In the genomic region with DNA sequence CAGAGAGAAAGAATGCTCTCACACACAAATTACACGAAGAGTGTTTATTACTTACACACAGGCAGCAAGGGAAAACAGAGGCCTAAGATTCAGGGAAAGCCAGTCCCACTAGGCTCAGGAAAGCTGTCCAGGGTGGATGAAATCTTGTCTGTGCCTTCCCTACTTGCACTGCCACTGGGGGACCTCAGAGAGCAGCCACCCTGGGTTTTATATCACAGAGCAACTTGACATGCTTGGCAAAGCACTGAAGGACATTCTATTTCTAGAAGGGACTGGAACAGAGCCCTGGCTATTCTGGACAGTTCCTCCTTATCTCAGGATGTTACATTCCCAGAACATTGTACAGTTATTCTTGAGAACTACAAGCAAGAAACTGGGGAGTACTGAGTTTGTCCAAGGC, we compare ENCODE assay signal across 23 cellular contexts. TPM values are rescaled to one million over a fixed set of nuclear protein-coding genes. Genes with fewer than 3 reads are reported as not detected.
DNase-seq lines count a peak whose midpoint lies in the region; ATAC-seq and TF ChIP-seq lines count a peak whose summit lies in the region.
"Had no signal": no experiment of that assay in that cellular context is flagged by ENCODE, and none has a peak within 500 bp of the region (broad histone marks: within the 10 kb centered on the region; RNA-seq: fewer than 3 reads in every experiment).

No MANE protein-coding gene starts in this region.

- H3K4me3 ChIP-seq in mucosa of descending colon: no peak overlapping the region
- H3K4me3 ChIP-seq: ascending aorta had no signal

- H3K9me3 ChIP-seq in mucosa of descending colon: no peaks in the 10 kb centered on the region
- H3K9me3 ChIP-seq: ascending aorta had no signal

- TF ChIP-seq CTCF in HFFc6 (IDR thresholded peaks at IDR 0.05) (0 out of 2 replicates have a peak, but pooled peaks have one; percentile 13), mucosa of descending colon (IDR thresholded peaks at IDR 0.05) (no peak)

- H3K27ac Mint-ChIP-seq in HFFc6: no peak overlapping the region
- no peak overlapping the region for H3K27ac Mint-ChIP-seq in stimulated activated naive B cell treated with anti-CD40 and anti-IgM and Interleukin-4, amounts not matched to agents 10 μg/mL and 1 μg/mL and 100 μg/mL, for 72 hours
- H3K27ac Mint-ChIP-seq: activated CD8-positive, alpha-beta T cell treated with anti-CD3 and anti-CD28 coated beads for 36 hours; activated T-cell treated with anti-CD3 and anti-CD28 coated beads, Interleukin-2, amount 50 U/mL, for 24 hours; effector memory CD8-positive, alpha-beta T cell; nephron progenitor cell; progenitor cell of endocrine pancreas had no signal

- H3K4me1 Mint-ChIP-seq in HFFc6 (ENCODE audit: low read depth): peaks cover 27% of the 10 kb centered on the region
- H3K4me1 Mint-ChIP-seq in stimulated activated naive B cell treated with anti-CD40 and anti-IgM and Interleukin-4, amounts not matched to agents 10 μg/mL and 1 μg/mL and 100 μg/mL, for 72 hours: no peaks in the 10 kb centered on the region

- H3K36me3 ChIP-seq in mucosa of descending colon (ENCODE audit: low read depth): no peaks in the 10 kb centered on the region
- H3K36me3 ChIP-seq: ascending aorta had no signal

- ATAC-seq in mucosa of descending colon: peak; percentile 31
- no peak for ATAC-seq in stimulated activated naive CD8-positive, alpha-beta T cell treated with anti-CD3 and anti-CD28 coated beads, Interleukin-15, Interleukin-2, amounts not matched to agents 100 U/mL and 50 U/mL, for 24 hours
- no peak for ATAC-seq in stimulated activated naive B cell treated with anti-CD40 and anti-IgM and Interleukin-4, amounts not matched to agents 10 μg/mL and 1 μg/mL and 100 μg/mL, for 72 hours (replicated peaks)
- ATAC-seq in GM18867 (IDR thresholded peaks at IDR 0.05; ENCODE audit: unreplicated experiment): no peak
- ATAC-seq: activated CD8-positive, alpha-beta T cell treated with anti-CD3 and anti-CD28 coated beads for 36 hours; effector memory CD8-positive, alpha-beta T cell had no signal

- no peaks in the 10 kb centered on the region for H3K9me3 Mint-ChIP-seq in HFFc6
- peaks cover 0 to 2% of the 10 kb centered on the region in 2 donors for H3K9me3 Mint-ChIP-seq in stimulated activated naive B cell treated with anti-CD40 and anti-IgM and Interleukin-4, amounts not matched to agents 10 μg/mL and 1 μg/mL and 100 μg/mL, for 72 hours
- H3K9me3 Mint-ChIP-seq: activated CD8-positive, alpha-beta T cell treated with anti-CD3 and anti-CD28 coated beads for 36 hours; activated T-cell treated with anti-CD3 and anti-CD28 coated beads, Interleukin-2, amount 50 U/mL, for 24 hours; effector memory CD8-positive, alpha-beta T cell had no signal

- intact Hi-C loops in mucosa of descending colon (cut with DNase I, micrococcal nuclease): no loop called here

- H3K27me3 Mint-ChIP-seq in HFFc6 (ENCODE audit: insufficient read depth): peaks cover 3% of the 10 kb centered on the region; the same call in 1 of the 2 replicates
- H3K27me3 Mint-ChIP-seq in stimulated activated naive B cell treated with anti-CD40 and anti-IgM and Interleukin-4, amounts not matched to agents 10 μg/mL and 1 μg/mL and 100 μg/mL, for 72 hours: peaks cover 0 to 21% of the 10 kb centered on the region in 2 donors
- H3K27me3 Mint-ChIP-seq: progenitor cell of endocrine pancreas had no signal

- H3K4me3 Mint-ChIP-seq in HFFc6: no peak overlapping the region
- no peak overlapping the region for H3K4me3 Mint-ChIP-seq in stimulated activated naive B cell treated with anti-CD40 and anti-IgM and Interleukin-4, amounts not matched to agents 10 μg/mL and 1 μg/mL and 100 μg/mL, for 72 hours
- H3K4me3 Mint-ChIP-seq: activated CD8-positive, alpha-beta T cell treated with anti-CD3 and anti-CD28 coated beads for 36 hours; activated T-cell treated with anti-CD3 and anti-CD28 coated beads, Interleukin-2, amount 50 U/mL, for 24 hours; effector memory CD8-positive, alpha-beta T cell; nephron progenitor cell had no signal

- DNase-seq in EH (ENCODE audit: low read depth) (peak; percentile 4), HFFc6 (no peak), cerebellar cortex (ENCODE audit: low spot score) (peak; percentile 33), mucosa of descending colon (no peak), iPS-NIHi7 (ENCODE audit: extremely low spot score) (no peak)
- no peak for DNase-seq in stimulated activated naive CD8-positive, alpha-beta T cell treated with anti-CD3 and anti-CD28 coated beads, Interleukin-15, Interleukin-2, amounts not matched to agents 100 U/mL and 50 U/mL, for 24 hours
- DNase-seq in stimulated activated naive B cell treated with anti-CD40 and anti-IgM and Interleukin-4, amounts not matched to agents 10 μg/mL and 1 μg/mL and 100 μg/mL, for 72 hours: no peak
- DNase-seq: activated CD4-positive, CD25-positive, alpha-beta regulatory T cell; activated CD8-positive, alpha-beta T cell treated with anti-CD3 and anti-CD28 coated beads for 36 hours; activated naive CD4-positive, alpha-beta T cell treated with anti-CD3 and anti-CD28 coated beads, Interleukin-2, amount 50 U/mL, for 16 hours; activated T-cell treated with anti-CD3 and anti-CD28 coated beads, Interleukin-2, amount 50 U/mL, for 24 hours; effector memory CD8-positive, alpha-beta T cell; islet precursor cell; mesendoderm; NCI-H1417; NCI-H69; nephron progenitor cell; stimulated activated CD4-positive, alpha-beta T cell treated with anti-CD3 and anti-CD28 coated beads, Interleukin-4, amount 100 ng/mL, for 24 hours had no signal

- H3K4me1 ChIP-seq in mucosa of descending colon (ENCODE audit: low read depth): no peaks in the 10 kb centered on the region
- H3K4me1 ChIP-seq: ascending aorta had no signal

- no peaks in the 10 kb centered on the region for H3K36me3 Mint-ChIP-seq in HFFc6 (ENCODE audit: low read depth)
- H3K36me3 Mint-ChIP-seq in stimulated activated naive B cell treated with anti-CD40 and anti-IgM and Interleukin-4, amounts not matched to agents 10 μg/mL and 1 μg/mL and 100 μg/mL, for 72 hours: no peaks in the 10 kb centered on the region

RNA-seq across cellular contexts. Expression of a gene that starts 7.5 kb away (rescaled TPM):
- total RNA-seq in HFFc6 (2021; fragmentation: NEBNext Ultra II Directional; extraction: Animal tissue kit (Norgen Biotek cat#: 25700)): 10 to 100 TPM; 18.9 to 40.4 (median 23.8) TPM
- total RNA-seq in mucosa of descending colon: 100 to 1,000 TPM; 107 to 326 (median 174) TPM
- total RNA-seq: activated CD8-positive, alpha-beta T cell treated with anti-CD3 and anti-CD28 coated beads for 36 hours; ascending aorta; H1; progenitor cell of endocrine pancreas; SK-MEL-5 had no signal

RNA-seq across cellular contexts. Expression of a gene that starts 29.1 kb away (rescaled TPM):
- total RNA-seq in HFFc6 (2021; fragmentation: NEBNext Ultra II Directional; extraction: Animal tissue kit (Norgen Biotek cat#: 25700)): 10 to 100 TPM; 39.7 to 49.3 (median 46.6) TPM
- 10 to 100 TPM; 32.1 to 55.5 (median 34.4) TPM for total RNA-seq in mucosa of descending colon

Comparison
In these comparisons a context has a peak if more than half of its experiments do, and no peak if none do; other contexts are left out.
1. DNase-seq: peak in EH (single experiment) and cerebellar cortex (single experiment); none in HFFc6 (single experiment), mucosa of descending colon (0 of 3), iPS-NIHi7 (single experiment), stimulated activated naive CD8-positive, alpha-beta T cell treated with anti-CD3 and anti-CD28 coated beads, Interleukin-15, Interleukin-2, amounts not matched to agents 100 U/mL and 50 U/mL, for 24 hours (single experiment) and stimulated activated naive B cell treated with anti-CD40 and anti-IgM and Interleukin-4, amounts not matched to agents 10 μg/mL and 1 μg/mL and 100 μg/mL, for 72 hours (single experiment).